In genomic region chr7:48847896-48848295, GRCh38 we compare ENCODE assay signal across 23 cellular contexts.
"Had no signal": no experiment of that assay in that cellular context is flagged by ENCODE, and none has a peak within 500 bp of the region (broad histone marks: within the 10 kb centered on the region; RNA-seq: fewer than 3 reads in every experiment).

No MANE protein-coding gene starts in this region.

- H3K27ac ChIP-seq: coronary artery, esophagus muscularis mucosa, foreskin keratinocyte, heart right ventricle, neural progenitor cell, prostate gland, right atrium auricular region, skin epidermis, transverse colon, vagina had no signal

- H3K4me1 ChIP-seq: esophagus muscularis mucosa, foreskin keratinocyte, heart right ventricle, neural progenitor cell, prostate gland, right atrium auricular region, transverse colon, vagina had no signal

- ATAC-seq: foreskin keratinocyte; heart right ventricle; left colon; mucosa of descending colon; natural killer cell treated with Interleukin-12 subunit alpha and Interleukin-12 subunit beta and Interleukin-15 and Interleukin-18, amount 100 ng/mL, for 72 hours; stimulated activated naive B cell treated with anti-CD40 and anti-IgM and Interleukin-4, amounts not matched to agents 10 μg/mL and 1 μg/mL and 100 μg/mL, for 72 hours had no signal

- H3K36me3 ChIP-seq: esophagus muscularis mucosa, heart right ventricle, neural progenitor cell, prostate gland, right atrium auricular region, transverse colon, vagina had no signal

- H3K9me3 ChIP-seq: esophagus muscularis mucosa, heart right ventricle, mucosa of descending colon, prostate gland, right atrium auricular region, transverse colon, vagina had no signal

- H2AFZ ChIP-seq: neural progenitor cell had no signal

- H3K4me2 ChIP-seq: neural progenitor cell had no signal

- H3K4me3 ChIP-seq: coronary artery, esophagus muscularis mucosa, heart right ventricle, mucosa of descending colon, neural progenitor cell, prostate gland, right atrium auricular region, skin epidermis, transverse colon, vagina had no signal

- H3K27me3 ChIP-seq: esophagus muscularis mucosa, foreskin keratinocyte, neural progenitor cell, right atrium auricular region, transverse colon, vagina had no signal

- H3K9ac ChIP-seq: neural progenitor cell had no signal

- DNase-seq: dermis blood vessel endothelial cell; effector memory CD4-positive, alpha-beta T cell; foreskin keratinocyte; glutamatergic neuron; hippocampal formation; kidney glomerular epithelial cell; left colon; mesenchymal stem cell; mucosa of descending colon; naive B cell; stimulated activated CD4-positive, alpha-beta T cell treated with anti-CD3 and anti-CD28 coated beads, Interleukin-15, amount 100 ng/mL, for 24 hours; stimulated activated CD4-positive, alpha-beta T cell treated with anti-CD3 and anti-CD28 coated beads, Interleukin-2, amount 100 ng/mL, for 48 hours; stimulated activated naive B cell treated with anti-CD40 and anti-IgM and Interleukin-4, amounts not matched to agents 10 μg/mL and 1 μg/mL and 100 μg/mL, for 72 hours; transverse colon had no signal
